ENCODE assay signal across 11 cellular contexts in the genomic region with DNA sequence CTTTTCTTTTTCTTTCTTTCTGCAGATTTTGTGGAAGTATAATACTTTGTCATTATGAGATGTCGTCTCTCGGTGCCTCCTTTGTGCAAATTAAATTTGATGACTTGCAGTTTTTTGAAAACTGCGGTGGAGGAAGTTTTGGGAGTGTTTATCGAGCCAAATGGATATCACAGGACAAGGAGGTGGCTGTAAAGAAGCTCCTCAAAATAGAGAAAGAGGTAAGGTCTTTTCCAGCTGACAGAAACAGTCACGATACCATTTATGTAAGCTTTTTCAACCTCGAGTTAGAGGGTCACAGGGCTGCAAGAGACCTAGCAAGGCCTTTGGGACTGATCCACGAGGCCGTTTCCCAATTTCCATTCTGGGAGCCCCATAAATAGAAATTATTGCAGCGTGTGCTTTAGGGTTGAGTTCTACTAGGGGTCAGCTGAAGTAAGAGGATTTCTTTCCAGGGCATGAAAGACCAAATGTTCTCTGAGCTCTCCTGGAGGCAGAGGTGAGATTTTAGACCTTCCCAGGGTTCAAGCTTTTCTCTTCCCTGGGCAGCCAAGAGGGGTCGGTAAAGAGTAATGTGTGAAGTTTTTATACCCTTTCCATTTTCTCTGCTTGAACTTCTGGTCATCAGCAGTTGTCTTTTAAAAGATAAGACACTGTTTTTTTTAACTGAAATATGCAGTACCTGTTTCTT. TPM values are rescaled to one million over a fixed set of nuclear protein-coding genes. Genes with fewer than 3 reads are reported as not detected.
DNase-seq lines count a peak whose midpoint lies in the region; FAIRE-seq and TF ChIP-seq lines count a peak whose summit lies in the region.
"Had no signal": no experiment of that assay in that cellular context is flagged by ENCODE, and none has a peak within 500 bp of the region (broad histone marks: within the 10 kb centered on the region; RNA-seq: fewer than 3 reads in every experiment).

No MANE protein-coding gene starts in this region.

- FAIRE-seq in kidney (lab: Jason Lieb, UNC) = no peak

- H3K9ac ChIP-seq in H9 (ENCODE audit: extremely low read depth, insufficient read length, low read length) (no peak overlapping the region), kidney (ENCODE audit: low read length in 2 of 2) (no peak overlapping the region)

- WGBS in H9 (ENCODE audit: extremely low coverage, insufficient read length, low lambda C conversion rate) = no CpG with 5 or more reads among the region's 10 CpGs
- 76% methylated on average over 10 of the region's 10 CpGs for WGBS in suprapubic skin

- H3K4me3 ChIP-seq in kidney (ENCODE audit: low read length in 2 of 2) (no peak overlapping the region), suprapubic skin (no peak overlapping the region)
- H3K4me3 ChIP-seq: lung had no signal

- no peak overlapping the region for H3K23ac ChIP-seq in H9 (ENCODE audit: insufficient read length, low read depth, low read length)

- H2BK5ac ChIP-seq in H9 (ENCODE audit: insufficient read length, low read length) = no peak overlapping the region

- no peak overlapping the region for H2AK5ac ChIP-seq in H9 (ENCODE audit: insufficient read length, low read length)

- no peak overlapping the region for H4K5ac ChIP-seq in H9 (ENCODE audit: insufficient read length, low read depth, low read length)

- POLR2A ChIA-PET in MCF 10A (lab: Yijun Ruan, JAX) = interaction anchor here (0.9 to 2.7 kb wide), 10 partner anchors 9 to 65 kb away, joined by 3 to 16 read pairs (median 4); no protein-coding TSS in a partner anchor

- H2BK20ac ChIP-seq in H9 (ENCODE audit: low read depth, low read length, poor library complexity, severe bottlenecking) = no peak overlapping the region

- no peaks in the 10 kb centered on the region for H3K79me1 ChIP-seq in H9 (ENCODE audit: insufficient read depth, low read depth, low read length, poor library complexity, severe bottlenecking)

- TF ChIP-seq EP300 in suprapubic skin (IDR thresholded peaks at IDR 0.05) = no peak

- H3K9me3 ChIP-seq in H9 (ENCODE audit: control insufficient read depth, low read depth, low read length) (no peaks in the 10 kb centered on the region), kidney (ENCODE audit: control insufficient read depth in 1 of 2, low read length in 2 of 2) (no peaks in the 10 kb centered on the region), suprapubic skin (no peaks in the 10 kb centered on the region)

- no peaks in the 10 kb centered on the region for H3K79me2 ChIP-seq in H9 (ENCODE audit: insufficient read depth, low read length)

- no peak overlapping the region for H3K18ac ChIP-seq in H9 (ENCODE audit: insufficient read length, low read depth, low read length)

- no TSS peak for BruUV-seq in MCF 10A (replicated peaks; lab: Mats Ljungman, UMichigan)

- H3K23me2 ChIP-seq in H9 (ENCODE audit: insufficient read length, low read depth, low read length, poor library complexity, severe bottlenecking) = no peaks in the 10 kb centered on the region

- no peak overlapping the region for H4K8ac ChIP-seq in H9 (replicated peaks; ENCODE audit: insufficient read length, low read depth, low read length)

- no peak overlapping the region for H3K4me3 Mint-ChIP-seq in H9
- no peak overlapping the region for H3K4me3 Mint-ChIP-seq in MCF 10A (ENCODE audit: unreplicated experiment)

- no peaks in the 10 kb centered on the region for H3K36me3 ChIP-seq in kidney (ENCODE audit: control insufficient read depth in 1 of 2, insufficient read depth in 2 of 2, low read length in 2 of 2)
- no peaks in the 10 kb centered on the region for H3K36me3 ChIP-seq in suprapubic skin

- CTCF ChIA-PET in MCF 10A (lab: Yijun Ruan, JAX) = interaction anchor here (0.8 to 1.5 kb wide), 10 partner anchors 11 to 285 kb away, joined by 3 to 5 read pairs (median 3); no protein-coding TSS in a partner anchor

- intact Hi-C loops in MCF 10A (cut with micrococcal nuclease) (no loop called here), kidney (cut with DNase I) (no loop called here)

- H3K27me3 ChIP-seq in H9 (ENCODE audit: insufficient read depth, low read length) (no peaks in the 10 kb centered on the region), suprapubic skin (no peaks in the 10 kb centered on the region)
- H3K27me3 ChIP-seq: dorsolateral prefrontal cortex had no signal

- no peak overlapping the region for H2BK12ac ChIP-seq in H9 (ENCODE audit: insufficient read length, low read depth, low read length)

- H3T11ph ChIP-seq in H9 (ENCODE audit: low read length) = no peak overlapping the region

- no peak overlapping the region for H3K4ac ChIP-seq in H9 (ENCODE audit: low read depth, low read length)

- H2BK15ac ChIP-seq in H9 (ENCODE audit: low read depth, low read length) = no peak overlapping the region

- H3K27me3 Mint-ChIP-seq in H9 (ENCODE audit: low read depth) (no peaks in the 10 kb centered on the region), MCF 10A (ENCODE audit: insufficient read depth, unreplicated experiment) (no peaks in the 10 kb centered on the region)

- H3K27ac Mint-ChIP-seq in H9 = no peak overlapping the region
- H3K27ac Mint-ChIP-seq in MCF 10A (ENCODE audit: low read depth, unreplicated experiment) = peak overlapping the region; percentile 65

- no peak overlapping the region for H3K56ac ChIP-seq in H9 (ENCODE audit: insufficient read length, low read depth, low read length)

- DNase-seq in H9 (peak; percentile 34), MCF 10A (ENCODE audit: unreplicated experiment) (peak; percentile 34), kidney (peak; percentile 65), suprapubic skin (ENCODE audit: low spot score in 2 of 2) (no peak), NCI-H1092 (lab: John Stamatoyannopoulos, UW) (no peak), NCI-H1417 (lab: John Stamatoyannopoulos, UW) (no peak), NCI-H2227 (lab: John Stamatoyannopoulos, UW; ENCODE audit: unreplicated experiment) (no peak)
- DNase-seq in activated CD4-positive, alpha-beta T cell treated with anti-CD3 and anti-CD28 coated beads for 4 hours = no peak
- DNase-seq: dorsolateral prefrontal cortex, GF-D8 had no signal

- H3K27ac ChIP-seq in H9 (ENCODE audit: insufficient read length, low read depth, low read length) = no peak overlapping the region
- no peak overlapping the region for H3K27ac ChIP-seq in kidney (ENCODE audit: low read depth in 2 of 2, low read length in 2 of 2)
- H3K27ac ChIP-seq in suprapubic skin = peak overlapping the region; percentile 23

- peaks cover 11 to 15% of the 10 kb centered on the region in 2 experiments for H3K4me1 Mint-ChIP-seq in H9
- peaks cover 18% of the 10 kb centered on the region for H3K4me1 Mint-ChIP-seq in MCF 10A (ENCODE audit: insufficient read depth, unreplicated experiment)

- H3K9me3 Mint-ChIP-seq in H9 (no peaks in the 10 kb centered on the region), MCF 10A (ENCODE audit: unreplicated experiment) (no peaks in the 10 kb centered on the region)

- no peaks in the 10 kb centered on the region for H4K20me1 ChIP-seq in H9 (ENCODE audit: control insufficient read depth, insufficient read depth, insufficient read length)

- H3K14ac ChIP-seq in H9 (ENCODE audit: insufficient read depth, low read length) = no peak overlapping the region

- no peak overlapping the region for H2AFZ ChIP-seq in H9 (ENCODE audit: low read length)

- no peak overlapping the region for H2BK120ac ChIP-seq in H9 (ENCODE audit: low read depth, low read length, poor library complexity, severe bottlenecking)

- TF ChIP-seq CTCF in H9 (conservative IDR thresholded peaks at IDR 0.05) = peak; percentile 71
- peak; percentile 27 for TF ChIP-seq CTCF in MCF 10A (IDR thresholded peaks at IDR 0.05; ENCODE audit: unreplicated experiment)
- TF ChIP-seq CTCF in kidney (IDR thresholded peaks at IDR 0.05; ENCODE audit: borderline replicate concordance, extremely low read depth, insufficient read depth) = no peak
- no peak for TF ChIP-seq CTCF in suprapubic skin (IDR thresholded peaks at IDR 0.05)

- no peak overlapping the region for H3K4me2 ChIP-seq in H9 (ENCODE audit: insufficient read depth, insufficient read length, low read length)

- H3K36me3 Mint-ChIP-seq in H9 (ENCODE audit: insufficient read depth in 1 of 3, low read depth in 3 of 3) (no peaks in the 10 kb centered on the region), MCF 10A (ENCODE audit: insufficient read depth, unreplicated experiment) (peaks cover 23% of the 10 kb centered on the region)

- H3K4me1 ChIP-seq in H9 (ENCODE audit: insufficient read depth, low read length) (peaks cover 2% of the 10 kb centered on the region; the same call in 1 of the 2 replicates), kidney (ENCODE audit: control insufficient read depth in 1 of 2, insufficient read depth in 1 of 2, low read depth in 1 of 2, low read length in 2 of 2) (no peaks in the 10 kb centered on the region), suprapubic skin (peaks cover 44% of the 10 kb centered on the region)

- TF ChIP-seq POLR2A in suprapubic skin (IDR thresholded peaks at IDR 0.05) = no peak

- no peak overlapping the region for H4K91ac ChIP-seq in H9 (ENCODE audit: insufficient read length, low read depth, low read length)

RNA-seq across cellular contexts. Expression of a gene that starts 15.5 kb away (rescaled TPM):
- total RNA-seq in H9 (2021) = 8.7 and 9.2 TPM in 2 replicates
- total RNA-seq in MCF 10A (2022) = 134 and 150 TPM in 2 replicates
- total RNA-seq in kidney = 25.6 TPM
- 3.9 TPM for polyA plus RNA-seq in kidney (ENCODE audit: insufficient read depth, low read depth, low replicate concordance)
- 10 to 100 TPM; 26.2 to 40.3 (median 33.6) TPM for total RNA-seq in suprapubic skin

Comparison
In these comparisons a context has a peak if more than half of its experiments do, and no peak if none do; other contexts are left out.
1. DNase-seq: peak in H9 (single experiment), MCF 10A (single experiment) and kidney (single experiment); none in suprapubic skin (0 of 2), NCI-H1092 (single experiment), NCI-H1417 (0 of 3), activated CD4-positive, alpha-beta T cell treated with anti-CD3 and anti-CD28 coated beads for 4 hours (0 of 2) and NCI-H2227 (single experiment).
2. CTCF ChIP-seq: peak in H9 (single experiment) and MCF 10A (single experiment); none in kidney (single experiment) and suprapubic skin (0 of 2).